In the genomic region with DNA sequence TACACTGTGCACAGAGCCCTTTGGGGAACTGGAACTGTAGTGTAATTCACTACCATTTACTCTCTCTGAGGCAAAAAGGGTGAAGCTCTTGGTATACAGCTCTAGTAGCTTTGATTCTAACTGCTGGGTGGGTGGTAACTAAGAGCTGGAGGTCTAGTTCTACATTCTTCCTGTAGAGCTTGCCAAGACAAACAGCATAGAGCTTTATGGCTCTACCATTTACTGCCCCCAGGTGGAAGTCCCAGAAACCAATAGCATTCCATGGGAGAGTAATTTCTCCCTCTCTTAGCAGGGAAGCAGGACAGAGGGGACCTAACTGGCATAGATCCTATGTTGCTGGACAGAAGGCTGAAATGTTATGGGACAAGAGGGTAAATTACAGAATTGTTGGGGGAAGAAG, we compare ENCODE assay signal across 14 cellular contexts. TPM values are rescaled to one million over a fixed set of nuclear protein-coding genes. Genes with fewer than 3 reads are reported as not detected.
DNase-seq lines count a peak whose midpoint lies in the region; ATAC-seq and TF ChIP-seq lines count a peak whose summit lies in the region.
"Had no signal": no experiment of that assay in that cellular context is flagged by ENCODE, and none has a peak within 500 bp of the region (broad histone marks: within the 10 kb centered on the region; RNA-seq: fewer than 3 reads in every experiment).

No MANE protein-coding gene starts in this region.

- peaks cover 5% of the 10 kb centered on the region for H3K4me1 Mint-ChIP-seq in activated CD8-positive, alpha-beta T cell treated with anti-CD3 and anti-CD28 coated beads for 36 hours (ENCODE audit: low read depth)

- H3K27me3 Mint-ChIP-seq in activated CD8-positive, alpha-beta T cell treated with anti-CD3 and anti-CD28 coated beads for 36 hours: no peaks in the 10 kb centered on the region
- H3K27me3 Mint-ChIP-seq: effector memory CD8-positive, alpha-beta T cell had no signal

- no peak overlapping the region for H3K4me3 ChIP-seq in astrocyte of the cerebellum (ENCODE audit: low read depth, low read length)
- H3K4me3 ChIP-seq: GM12878, heart left ventricle had no signal

- TF ChIP-seq POLR2A in GM18505 (IDR thresholded peaks at IDR 0.05; ENCODE audit: borderline replicate concordance, extremely low read depth, insufficient read depth, insufficient read length): no peak

- POLR2A ChIA-PET in activated CD8-positive, alpha-beta T cell treated with anti-CD3 and anti-CD28 coated beads for 36 hours (lab: Charles Lee): no interaction called here

- TF ChIP-seq CTCF in astrocyte of the cerebellum (IDR thresholded peaks at IDR 0.05; ENCODE audit: low read depth, low read length, missing control alignments): peak; percentile 15
- TF ChIP-seq CTCF in activated CD8-positive, alpha-beta T cell treated with anti-CD3 and anti-CD28 coated beads for 36 hours (IDR thresholded peaks at IDR 0.05): no peak

- intact Hi-C loops in activated CD8-positive, alpha-beta T cell treated with anti-CD3 and anti-CD28 coated beads for 36 hours (cut with micrococcal nuclease): loop anchor here (10.0 kb wide), 1 partner anchor 241 kb away; a partner anchor contains a TSS

- in situ Hi-C loops in Caki2 (cut with HindIII; ENCODE audit: low pct_unique_long_range_greater_than_20kb, low sequenced_read_pairs) (no loop called here), astrocyte of the cerebellum (cut with HindIII; ENCODE audit: low sequenced_read_pairs) (no loop called here), KBM-7 (cut with MboI; ENCODE audit: low pct_unique_long_range_greater_than_20kb, low sequenced_read_pairs) (loop anchor here (10.0 kb wide), 1 partner anchor 241 kb away; a partner anchor contains a TSS)

- peaks cover 21% of the 10 kb centered on the region for H3K36me3 Mint-ChIP-seq in activated CD8-positive, alpha-beta T cell treated with anti-CD3 and anti-CD28 coated beads for 36 hours (ENCODE audit: low read depth)

- H3K27ac Mint-ChIP-seq in activated CD8-positive, alpha-beta T cell treated with anti-CD3 and anti-CD28 coated beads for 36 hours: no peak overlapping the region

- no peak overlapping the region for H3K4me3 Mint-ChIP-seq in activated CD8-positive, alpha-beta T cell treated with anti-CD3 and anti-CD28 coated beads for 36 hours
- H3K4me3 Mint-ChIP-seq: effector memory CD8-positive, alpha-beta T cell had no signal

- H3K9me3 Mint-ChIP-seq in activated CD8-positive, alpha-beta T cell treated with anti-CD3 and anti-CD28 coated beads for 36 hours: no peaks in the 10 kb centered on the region
- H3K9me3 Mint-ChIP-seq: effector memory CD8-positive, alpha-beta T cell had no signal

- no peak for ATAC-seq in activated CD8-positive, alpha-beta T cell treated with anti-CD3 and anti-CD28 coated beads for 36 hours
- ATAC-seq in GM18505 (IDR thresholded peaks at IDR 0.05; ENCODE audit: unreplicated experiment) (no peak), HG03039 (IDR thresholded peaks at IDR 0.05; ENCODE audit: unreplicated experiment) (no peak)
- ATAC-seq: effector memory CD8-positive, alpha-beta T cell; GM12878; heart left ventricle; left ventricle myocardium superior had no signal

- peak; percentile 25 for DNase-seq in Caki2 (ENCODE audit: low read depth)
- DNase-seq in HuH-7 (ENCODE audit: low spot score): peak; percentile 42
- DNase-seq in astrocyte of the cerebellum (ENCODE audit: low read depth): no peak
- peak; percentile 31 for DNase-seq in left kidney (ENCODE audit: low read depth, low spot score)
- DNase-seq in activated CD8-positive, alpha-beta T cell treated with anti-CD3 and anti-CD28 coated beads for 36 hours: no peak
- no peak for DNase-seq in KBM-7
- DNase-seq: activated CD4-positive, alpha-beta T cell treated with anti-CD3 and anti-CD28 coated beads for 1 hour; amygdala; effector memory CD8-positive, alpha-beta T cell; heart left ventricle; left ventricle myocardium superior had no signal

- CTCF ChIA-PET in activated CD8-positive, alpha-beta T cell treated with anti-CD3 and anti-CD28 coated beads for 36 hours (lab: Charles Lee): no interaction called here

RNA-seq across cellular contexts. Expression of a gene that starts 26.7 kb away (rescaled TPM):
- total RNA-seq in Caki2 (2014; rRNA removed; shearing (Covaris generic); ENCODE audit: low replicate concordance): 26.1 and 40.9 TPM in 2 replicates
- total RNA-seq in activated CD8-positive, alpha-beta T cell treated with anti-CD3 and anti-CD28 coated beads for 36 hours: 10 to 100 TPM; 14.6 to 17.8 TPM

Comparison
In these comparisons a context has a peak if more than half of its experiments do, and no peak if none do; other contexts are left out.
1. DNase-seq: peak in Caki2 (single experiment), HuH-7 (single experiment) and left kidney (single experiment); none in astrocyte of the cerebellum (single experiment), activated CD8-positive, alpha-beta T cell treated with anti-CD3 and anti-CD28 coated beads for 36 hours (single experiment) and KBM-7 (single experiment).